17 cellular contexts compared by ENCODE assay signal in genomic region chr11:63941901-63942300, GRCh38. TPM values are rescaled to one million over a fixed set of nuclear protein-coding genes. Genes with fewer than 3 reads are reported as not detected.
"Had no signal": no experiment of that assay in that cellular context is flagged by ENCODE, and none has a peak within 500 bp of the region (broad histone marks: within the 10 kb centered on the region; RNA-seq: fewer than 3 reads in every experiment).

No MANE protein-coding gene starts in this region.

- H3K9me3 Mint-ChIP-seq: activated CD4-positive, alpha-beta memory T cell treated with anti-CD3 and anti-CD28 coated beads, Interleukin-2, amount 10 ng/mL, durations not matched to agents 7 days and 5 days; activated naive CD4-positive, alpha-beta T cell treated with anti-CD3 and anti-CD28 coated beads, Interleukin-2, amount 50 U/mL, for 72 hours; immature natural killer cell had no signal

- H3K36me3 Mint-ChIP-seq: immature natural killer cell had no signal

- DNase-seq: activated CD4-positive, alpha-beta memory T cell treated with anti-CD3 and anti-CD28 coated beads, Interleukin-2, amount 10 ng/mL, durations not matched to agents 7 days and 5 days; activated CD4-positive, alpha-beta T cell treated with anti-CD3 and anti-CD28 coated beads for 36 hours; activated gamma-delta T cell; activated T-cell treated with anti-CD3 and anti-CD28 coated beads, Interleukin-2, amount 50 U/mL, for 48 hours; amygdala; body of pancreas; central memory CD4-positive, alpha-beta T cell; effector memory CD4-positive, alpha-beta T cell; foreskin melanocyte; head of caudate nucleus; immature natural killer cell; pancreas; sigmoid colon; stimulated activated CD4-positive, alpha-beta T cell treated with anti-CD3 and anti-CD28 coated beads, Interleukin-1b, Interleukin-23, amount 100 ng/mL, for 48 hours; T-helper 1 cell; WERI-Rb-1 had no signal

- ATAC-seq: activated CD4-positive, alpha-beta T cell treated with anti-CD3 and anti-CD28 coated beads for 36 hours; activated naive CD4-positive, alpha-beta T cell treated with anti-CD3 and anti-CD28 coated beads, Interleukin-2, amount 50 U/mL, for 72 hours; body of pancreas; pancreas had no signal

- H3K27ac Mint-ChIP-seq: activated CD4-positive, alpha-beta memory T cell treated with anti-CD3 and anti-CD28 coated beads, Interleukin-2, amount 10 ng/mL, durations not matched to agents 7 days and 5 days; activated CD4-positive, alpha-beta T cell treated with anti-CD3 and anti-CD28 coated beads for 36 hours; activated naive CD4-positive, alpha-beta T cell treated with anti-CD3 and anti-CD28 coated beads, Interleukin-2, amount 50 U/mL, for 72 hours had no signal

- H3K27me3 Mint-ChIP-seq: activated CD4-positive, alpha-beta memory T cell treated with anti-CD3 and anti-CD28 coated beads, Interleukin-2, amount 10 ng/mL, durations not matched to agents 7 days and 5 days; activated CD4-positive, alpha-beta T cell treated with anti-CD3 and anti-CD28 coated beads for 36 hours had no signal

- H3K4me3 Mint-ChIP-seq: activated CD4-positive, alpha-beta memory T cell treated with anti-CD3 and anti-CD28 coated beads, Interleukin-2, amount 10 ng/mL, durations not matched to agents 7 days and 5 days; activated CD4-positive, alpha-beta T cell treated with anti-CD3 and anti-CD28 coated beads for 36 hours had no signal

RNA-seq across cellular contexts. Expression of gene RCOR2, which starts 24.9 kb away (rescaled TPM):
- total RNA-seq: activated CD4-positive, alpha-beta memory T cell treated with anti-CD3 and anti-CD28 coated beads, Interleukin-2, amount 10 ng/mL, durations not matched to agents 7 days and 5 days had no signal
- polyA plus RNA-seq: immature natural killer cell had no signal
